In genomic region chr13:59982631-59983382, GRCh38 we compare ENCODE assay signal across 22 cellular contexts.
DNase-seq lines count a peak whose midpoint lies in the region; TF ChIP-seq lines count a peak whose summit lies in the region.
"Had no signal": no experiment of that assay in that cellular context is flagged by ENCODE, and none has a peak within 500 bp of the region (broad histone marks: within the 10 kb centered on the region; RNA-seq: fewer than 3 reads in every experiment).

No MANE protein-coding gene starts in this region.

- no peaks in the 10 kb centered on the region for H3K27me3 ChIP-seq in SK-N-SH (ENCODE audit: insufficient read depth)
- no peaks in the 10 kb centered on the region for H3K27me3 ChIP-seq in skeletal muscle satellite cell (ENCODE audit: control insufficient read depth, insufficient read depth, low read length)
- H3K27me3 ChIP-seq: MG63 had no signal

- 0 out of 2 replicates have a peak, but pooled peaks cover 1% of the 10 kb centered on the region for H3K79me2 ChIP-seq in SK-N-SH (ENCODE audit: insufficient read depth)

- H3K4me1 ChIP-seq in SK-N-SH (ENCODE audit: control insufficient read depth in 1 of 2, insufficient read depth in 2 of 2, low read depth in 1 of 2, low read length in 1 of 2) (no peaks in the 10 kb centered on the region; a peak in 2 of 4 replicates), skeletal muscle satellite cell (ENCODE audit: control insufficient read depth, insufficient read depth, low read length) (peaks cover 9% of the 10 kb centered on the region)
- H3K4me1 ChIP-seq: Caco-2 had no signal

- no peak overlapping the region; a peak in 1 of 4 replicates for H3K27ac ChIP-seq in SK-N-SH (ENCODE audit: low read depth in 2 of 2, low read length in 1 of 2)

- DNase-seq in ELR (ENCODE audit: low read depth): peak; percentile 54
- DNase-seq in SK-N-SH: no peak
- peak; percentile 45 for DNase-seq in fibroblast of mammary gland (ENCODE audit: low read depth)
- no peak for DNase-seq in cerebellar nuclear complex (lab: John Stamatoyannopoulos, UW)
- no peak for DNase-seq in NCI-H526 (lab: John Stamatoyannopoulos, UW)
- DNase-seq in ACHN: no peak
- DNase-seq: activated CD4-positive, alpha-beta T cell treated with anti-CD3 and anti-CD28 coated beads, Interleukin-2, amount 10 ng/mL, durations not matched to agents 7 days and 5 days; activated CD8-positive, alpha-beta memory T cell treated with anti-CD3 and anti-CD28 coated beads, Interleukin-2, amount 50 U/mL, for 4 hours; Caco-2; central memory CD4-positive, alpha-beta T cell; GDM1; glutamatergic neuron; left colon; MG63; midbrain; NCI-H1436 treated with DMSO at 0.1 percent for 48 hours; NCI-H69; posterior cingulate gyrus; SHP77 treated with DMSO at 0.1 percent for 48 hours; stimulated activated naive CD4-positive, alpha-beta T cell treated with Interleukin-2 at 50 U/mL for 16 hours; T-helper 1 cell had no signal

- H3K36me3 ChIP-seq in SK-N-SH (replicated peaks in 1 of 2; ENCODE audit: control insufficient read depth in 1 of 2, insufficient read depth in 2 of 2, low read length in 1 of 2) (peaks cover 0 to 13% of the 10 kb centered on the region in 2 experiments), skeletal muscle satellite cell (ENCODE audit: insufficient read depth, low read length) (no peaks in the 10 kb centered on the region)

- H3K4me2 ChIP-seq in SK-N-SH (no peak overlapping the region), skeletal muscle satellite cell (ENCODE audit: low read length) (peak overlapping the region; percentile 31)

- H2AFZ ChIP-seq in SK-N-SH (ENCODE audit: low read depth): no peak overlapping the region; the same call in 1 of the 2 replicates

- no peak for TF ChIP-seq CTCF in SK-N-SH (IDR thresholded peaks at IDR 0.05)
- TF ChIP-seq CTCF in fibroblast of mammary gland (conservative IDR thresholded peaks at IDR 0.05; ENCODE audit: control insufficient read depth, insufficient read depth, low read depth, low read length): no peak

- H3K9me3 ChIP-seq in SK-N-SH (no peaks in the 10 kb centered on the region), skeletal muscle satellite cell (replicated peaks; ENCODE audit: low read length) (no peaks in the 10 kb centered on the region)
- H3K9me3 ChIP-seq: Caco-2, MG63 had no signal

- TF ChIP-seq RAD21 in SK-N-SH (IDR thresholded peaks at IDR 0.05; ENCODE audit: low read length): no peak

- in situ Hi-C loops in ACHN (cut with HindIII; ENCODE audit: low pct_ligation_motif_present, low pct_unique_long_range_greater_than_20kb, low sequenced_read_pairs): no loop called here

- H3K9ac ChIP-seq in SK-N-SH (no peak overlapping the region), skeletal muscle satellite cell (ENCODE audit: low read depth, low read length) (no peak overlapping the region)

- no peaks in the 10 kb centered on the region for H4K20me1 ChIP-seq in SK-N-SH (ENCODE audit: insufficient read depth)

- H3K4me3 ChIP-seq in SK-N-SH (ENCODE audit: low read depth in 2 of 2, low read length in 1 of 2) (no peak overlapping the region), fibroblast of mammary gland (ENCODE audit: control insufficient read depth, low read depth, low read length) (no peak overlapping the region), skeletal muscle satellite cell (ENCODE audit: low read length) (no peak overlapping the region)
- H3K4me3 ChIP-seq: MG63 had no signal

- H3K9me2 ChIP-seq in SK-N-SH: no peaks in the 10 kb centered on the region; the same call in 1 of the 2 replicates

- peaks cover 12% of the 10 kb centered on the region for H3F3A ChIP-seq in SK-N-SH (replicated peaks; ENCODE audit: insufficient read depth)

- CTCF ChIA-PET in SK-N-SH (lab: Yijun Ruan, JAX): no interaction called here

- POLR2A ChIA-PET in SK-N-SH (lab: Yijun Ruan, JAX): no interaction called here

- WGBS in SK-N-SH (ENCODE audit: low lambda C conversion rate): 72% methylated on average over 7 of the region's 7 CpGs

- no peak for TF ChIP-seq EP300 in SK-N-SH (IDR thresholded peaks at IDR 0.05; ENCODE audit: borderline replicate concordance in 1 of 2, low read depth in 1 of 2, low read length in 1 of 2)

TF ChIP-seq in SK-N-SH, 30 proteins besides CTCF, POLR2A, EP300 and RAD21:
- peak; percentile 3; the same call in 1 of the 2 replicates for TF ChIP-seq FOSL2 (IDR thresholded peaks at IDR 0.05; ENCODE audit: borderline replicate concordance, low read depth)
- no peak for TF ChIP-seq TCF12 (IDR thresholded peaks at IDR 0.05)
- no peak for TF ChIP-seq TAF1 (IDR thresholded peaks at IDR 0.05; ENCODE audit: borderline replicate concordance, low read depth, low read length)
- no peak for TF ChIP-seq CHD2 (IDR thresholded peaks at IDR 0.05; ENCODE audit: low read length, partially characterized antibody)
- TF ChIP-seq MXI1 (IDR thresholded peaks at IDR 0.05; ENCODE audit: low read depth, low read length): no peak

Comparison
In these comparisons a context has a peak if more than half of its experiments do, and no peak if none do; other contexts are left out.
1. DNase-seq: peak in ELR (single experiment) and fibroblast of mammary gland (single experiment); none in SK-N-SH (single experiment), cerebellar nuclear complex (0 of 2), NCI-H526 (0 of 2) and ACHN (single experiment).